13 cellular contexts compared by ENCODE assay signal in genomic region chr21:26834181-26834945, GRCh38. TPM values are rescaled to one million over a fixed set of nuclear protein-coding genes. Genes with fewer than 3 reads are reported as not detected.
DNase-seq lines count a peak whose midpoint lies in the region; FAIRE-seq and TF ChIP-seq lines count a peak whose summit lies in the region.
"Had no signal": no experiment of that assay in that cellular context is flagged by ENCODE, and none has a peak within 500 bp of the region (broad histone marks: within the 10 kb centered on the region; RNA-seq: fewer than 3 reads in every experiment).

No MANE protein-coding gene starts in this region.

- no peak overlapping the region for H3K4ac ChIP-seq in mesenchymal stem cell (ENCODE audit: low read depth in 1 of 2, low read length in 2 of 2)

- no peak overlapping the region for H3K4me3 ChIP-seq in AG04450 (ENCODE audit: low read depth, low read length)
- H3K4me3 ChIP-seq in mesenchymal stem cell (ENCODE audit: insufficient read depth in 1 of 2, low read depth in 1 of 2, low read length in 2 of 2) = no peak overlapping the region
- H3K4me3 ChIP-seq in PC-9 = no peak overlapping the region

- H3K79me2 ChIP-seq in PC-9 (ENCODE audit: low read depth) = no peaks in the 10 kb centered on the region

- H3K4me3 Mint-ChIP-seq in chondrocyte (ENCODE audit: unreplicated experiment) = no peak overlapping the region
- H3K4me3 Mint-ChIP-seq: memory B cell; stimulated activated naive CD8-positive, alpha-beta T cell treated with anti-CD3 and anti-CD28 coated beads, Interleukin-15, Interleukin-2, amounts not matched to agents 100 ng/mL and 50 ng/mL, for 24 hours had no signal

- WGBS in mesenchymal stem cell = 63% methylated on average over 2 of the region's 2 CpGs

- peaks cover 2% of the 10 kb centered on the region for H3K79me1 ChIP-seq in mesenchymal stem cell (replicated peaks; ENCODE audit: low read length, poor library complexity, severe bottlenecking)

- H3K27me3 ChIP-seq in AG04450 (ENCODE audit: control insufficient read depth, insufficient read depth, low read length) (no peaks in the 10 kb centered on the region), mesenchymal stem cell (ENCODE audit: control insufficient read depth in 1 of 2, insufficient read depth in 1 of 2, low read length in 2 of 2) (no peaks in the 10 kb centered on the region), PC-9 (ENCODE audit: insufficient read depth, low read depth) (no peaks in the 10 kb centered on the region)

- intact Hi-C loops in PC-9 (cut with micrococcal nuclease; ENCODE audit: unreplicated experiment) = no loop called here

- H3K9me3 ChIP-seq in AG04450 (ENCODE audit: control insufficient read depth, insufficient read depth, low read length) (no peaks in the 10 kb centered on the region), KOPT-K1 (ENCODE audit: insufficient read depth, low read length, poor library complexity, severe bottlenecking) (no peaks in the 10 kb centered on the region), mesenchymal stem cell (ENCODE audit: control insufficient read depth, low read length) (no peaks in the 10 kb centered on the region), PC-9 (ENCODE audit: insufficient read depth, low read depth) (no peaks in the 10 kb centered on the region)

- peaks cover 17% of the 10 kb centered on the region for H3K4me1 Mint-ChIP-seq in chondrocyte (ENCODE audit: low read depth)
- H3K4me1 Mint-ChIP-seq: memory B cell had no signal

- H2AK5ac ChIP-seq in mesenchymal stem cell (ENCODE audit: low read length, severe bottlenecking) = no peak overlapping the region

- H3F3A ChIP-seq in PC-9 (ENCODE audit: insufficient read depth, low read depth) = no peaks in the 10 kb centered on the region

- H3K36me3 Mint-ChIP-seq in chondrocyte (ENCODE audit: low read depth) = peaks cover 25% of the 10 kb centered on the region
- H3K36me3 Mint-ChIP-seq: memory B cell had no signal

- POLR2A ChIA-PET in AG04450 (lab: Yijun Ruan, JAX) = interaction anchor here (0.9 to 1.3 kb wide), 3 partner anchors 10 to 33 kb away, joined by 3 to 4 read pairs (median 3); partner anchors contain the start of gene ADAMTS1
- POLR2A ChIA-PET in PC-9 (lab: Charles Lee; ENCODE audit: unreplicated experiment) = no interaction called here

- no peak overlapping the region for H3K14ac ChIP-seq in mesenchymal stem cell (ENCODE audit: low read length in 2 of 2)

- H4K8ac ChIP-seq in mesenchymal stem cell (ENCODE audit: low read length) = no peak overlapping the region

- H4K91ac ChIP-seq in mesenchymal stem cell (ENCODE audit: low read length) = no peak overlapping the region

- H3K36me3 ChIP-seq in KOPT-K1 (ENCODE audit: insufficient read depth, low read length) (peaks cover 36% of the 10 kb centered on the region), mesenchymal stem cell (ENCODE audit: control insufficient read depth in 1 of 2, insufficient read depth in 2 of 2, low read depth in 1 of 2, low read length in 2 of 2) (peaks cover 13 to 32% of the 10 kb centered on the region in 2 experiments), PC-9 (ENCODE audit: low read depth) (no peaks in the 10 kb centered on the region)

- H2BK120ac ChIP-seq in mesenchymal stem cell (ENCODE audit: low read depth, low read length) = no peak overlapping the region

- H3K27me3 Mint-ChIP-seq in chondrocyte (ENCODE audit: low read depth) = no peaks in the 10 kb centered on the region

- H3K27ac Mint-ChIP-seq in chondrocyte (ENCODE audit: unreplicated experiment) = no peak overlapping the region
- H3K27ac Mint-ChIP-seq: memory B cell; stimulated activated naive CD8-positive, alpha-beta T cell treated with anti-CD3 and anti-CD28 coated beads, Interleukin-15, Interleukin-2, amounts not matched to agents 100 ng/mL and 50 ng/mL, for 24 hours had no signal

- no peak overlapping the region for H2AFZ ChIP-seq in mesenchymal stem cell (ENCODE audit: low read depth, low read length)
- H2AFZ ChIP-seq in PC-9 = no peak overlapping the region

- H3K27ac ChIP-seq in AG04450 (ENCODE audit: low read depth, low read length) = no peak overlapping the region
- peak overlapping the region; percentile 80 for H3K27ac ChIP-seq in KOPT-K1 (ENCODE audit: low read depth, low read length, poor library complexity, severe bottlenecking)
- no peak overlapping the region for H3K27ac ChIP-seq in mesenchymal stem cell (ENCODE audit: low read length, poor library complexity, severe bottlenecking)
- no peak overlapping the region for H3K27ac ChIP-seq in caudate nucleus (ENCODE audit: low read depth, low read length)
- no peak overlapping the region for H3K27ac ChIP-seq in PC-9

- H4K20me1 ChIP-seq in PC-9 (ENCODE audit: insufficient read depth) = no peaks in the 10 kb centered on the region

- no peak for FAIRE-seq in frontal cortex (lab: Jason Lieb, UNC)

- no peak for DNase-seq in AG04450 (ENCODE audit: low read depth, low spot score)
- no peak for DNase-seq in chondrocyte (ENCODE audit: low spot score)
- DNase-seq in mesenchymal stem cell = peak; percentile 66
- DNase-seq in frontal cortex (ENCODE audit: low spot score in 2 of 2) = no peak
- DNase-seq in caudate nucleus (lab: John Stamatoyannopoulos, UW) = no peak
- DNase-seq in ecto neural progenitor cell (ENCODE audit: low spot score) = no peak
- no peak for DNase-seq in PC-9
- DNase-seq: activated CD4-positive, CD25-positive, alpha-beta regulatory T cell treated with anti-CD3 and anti-CD28 coated beads, Interleukin-2, amount 50 U/mL, for 72 hours; activated naive CD4-positive, alpha-beta T cell; NCI-H1417 had no signal

- peaks cover 6% of the 10 kb centered on the region for H3K4me1 ChIP-seq in mesenchymal stem cell (ENCODE audit: control insufficient read depth, insufficient read depth, low read depth, low read length)
- no peaks in the 10 kb centered on the region for H3K4me1 ChIP-seq in PC-9 (replicated peaks; ENCODE audit: insufficient read depth)

- no peak overlapping the region for H3K23ac ChIP-seq in mesenchymal stem cell (ENCODE audit: low read length in 2 of 2)

- no peaks in the 10 kb centered on the region for H3K9me2 ChIP-seq in PC-9 (ENCODE audit: insufficient read depth)

- H3K18ac ChIP-seq in mesenchymal stem cell (ENCODE audit: low read depth in 1 of 2, low read length in 2 of 2) = no peak overlapping the region

- no peak overlapping the region for H2BK12ac ChIP-seq in mesenchymal stem cell (ENCODE audit: low read length in 2 of 2)

- no peak overlapping the region for H3K9ac ChIP-seq in mesenchymal stem cell (ENCODE audit: low read length)

- CTCF ChIA-PET in AG04450 (lab: Charles Lee) = interaction anchor here (0.6 to 1.8 kb wide), 13 partner anchors 10 to 1910 kb away, joined by 3 to 11 read pairs (median 5); no protein-coding TSS in a partner anchor
- CTCF ChIA-PET in PC-9 (lab: Charles Lee) = no interaction called here

- BruUV-seq in PC-9 (replicated peaks; lab: Mats Ljungman, UMichigan) = no TSS peak

- H3K9me3 Mint-ChIP-seq in chondrocyte (ENCODE audit: low read depth) = no peaks in the 10 kb centered on the region
- H3K9me3 Mint-ChIP-seq: memory B cell; stimulated activated naive CD8-positive, alpha-beta T cell treated with anti-CD3 and anti-CD28 coated beads, Interleukin-15, Interleukin-2, amounts not matched to agents 100 ng/mL and 50 ng/mL, for 24 hours had no signal

- no peak overlapping the region for H2BK15ac ChIP-seq in mesenchymal stem cell (ENCODE audit: low read depth, poor library complexity, severe bottlenecking)

- H2BK5ac ChIP-seq in mesenchymal stem cell (ENCODE audit: low read depth, low read length, poor library complexity, severe bottlenecking) = no peak overlapping the region

- H3K4me2 ChIP-seq in mesenchymal stem cell (ENCODE audit: low read length, poor library complexity, severe bottlenecking) (no peak overlapping the region), PC-9 (no peak overlapping the region)

- TF ChIP-seq CTCF in AG04450 (IDR thresholded peaks at IDR 0.05; ENCODE audit: low read depth, low read length) = peak; percentile 49
- peak; percentile 69 for TF ChIP-seq CTCF in chondrocyte (IDR thresholded peaks at IDR 0.05)
- no peak for TF ChIP-seq CTCF in PC-9 (conservative IDR thresholded peaks at IDR 0.05)

RNA-seq across cellular contexts. Expression of gene ADAMTS1, which starts 10.8 kb away (rescaled TPM):
- 309 and 332 TPM in 2 replicates for polyA plus RNA-seq in AG04450 (2011; rRNA removed)
- 817 and 976 TPM in 2 replicates for polyA minus RNA-seq in AG04450 (2011; rRNA and poly(A)+ RNA removed)
- total RNA-seq in chondrocyte = 27.2 to 91.2 TPM (median 29.7 TPM) in 3 replicates
- polyA plus RNA-seq in mesenchymal stem cell (2013, experiment 1 of 2) = 75.4 TPM
- polyA plus RNA-seq in mesenchymal stem cell (2013, experiment 2 of 2) = 67.0 TPM
- total RNA-seq in frontal cortex = 2.0 TPM
- 0.26 and 0.30 TPM in 2 replicates for total RNA-seq in PC-9 (2021)
